9 cellular contexts compared by ENCODE assay signal in the genomic region with DNA sequence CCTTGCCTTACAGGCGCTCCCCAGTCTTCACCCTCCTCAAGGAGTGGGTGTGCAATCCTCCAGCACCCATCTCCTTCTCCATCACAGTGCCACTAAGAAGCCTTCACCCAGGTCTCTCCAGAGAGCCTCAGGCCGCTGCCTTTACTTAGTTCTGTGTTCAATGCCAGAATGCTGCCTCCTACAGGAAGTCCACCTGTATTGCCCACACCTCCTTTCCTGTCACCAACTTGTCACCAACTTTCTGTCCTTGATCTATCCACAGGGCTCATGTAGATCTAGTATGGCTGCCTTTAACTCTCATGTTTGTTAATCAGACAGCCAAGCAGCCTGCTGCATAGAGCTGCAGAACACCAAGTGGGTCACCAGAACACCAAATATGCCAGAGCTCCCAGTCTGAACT. TPM values are rescaled to one million over a fixed set of nuclear protein-coding genes. Genes with fewer than 3 reads are reported as not detected.
DNase-seq lines count a peak whose midpoint lies in the region; ATAC-seq and TF ChIP-seq lines count a peak whose summit lies in the region.
"Had no signal": no experiment of that assay in that cellular context is flagged by ENCODE, and none has a peak within 500 bp of the region (broad histone marks: within the 10 kb centered on the region; RNA-seq: fewer than 3 reads in every experiment).

No MANE protein-coding gene starts in this region.

- H3K4me3 ChIP-seq in fibroblast of villous mesenchyme (ENCODE audit: low read depth, low read length) (no peak overlapping the region), upper lobe of right lung (no peak overlapping the region), testis (no peak overlapping the region), coronary artery (no peak overlapping the region)

- ATAC-seq in upper lobe of right lung = no peak
- no peak for ATAC-seq in GM18867 (IDR thresholded peaks at IDR 0.05; ENCODE audit: unreplicated experiment)

- no peak for TF ChIP-seq POLR2A in testis (IDR thresholded peaks at IDR 0.05)

- H3K36me3 ChIP-seq in upper lobe of right lung = no peaks in the 10 kb centered on the region
- H3K36me3 ChIP-seq in testis (ENCODE audit: low read depth, missing control alignments) = no peaks in the 10 kb centered on the region

- intact Hi-C loops in upper lobe of right lung (cut with DNase I) (no loop called here), testis (cut with DNase I; ENCODE audit: low total_unique reads) (no loop called here)

- peak; percentile 37 for TF ChIP-seq CTCF in fibroblast of villous mesenchyme (IDR thresholded peaks at IDR 0.05; ENCODE audit: insufficient read depth, low read depth, low read length)
- TF ChIP-seq CTCF in upper lobe of right lung (IDR thresholded peaks at IDR 0.05) = peak; percentile 22
- no peak for TF ChIP-seq CTCF in testis (IDR thresholded peaks at IDR 0.05)
- TF ChIP-seq CTCF in coronary artery (IDR thresholded peaks at IDR 0.05) = no peak

- H3K4me1 ChIP-seq in upper lobe of right lung = peaks cover 16% of the 10 kb centered on the region
- H3K4me1 ChIP-seq in testis = no peaks in the 10 kb centered on the region

- WGBS in testis, 2 donors = 80 to 89% methylated on average over 2 of the region's 2 CpGs

- H3K27ac ChIP-seq in upper lobe of right lung (peak overlapping the region; percentile 60), testis (no peak overlapping the region), coronary artery (peak overlapping the region in 1 of 2 donors; percentile 60)

- H3K27me3 ChIP-seq in upper lobe of right lung (no peaks in the 10 kb centered on the region), testis (no peaks in the 10 kb centered on the region)

- peak; percentile 35 to 54 for DNase-seq in stimulated activated CD4-positive, alpha-beta T cell treated with anti-CD3 and anti-CD28 coated beads, Interleukin-2, amount 100 ng/mL, for 24 hours
- DNase-seq in stimulated activated CD4-positive, alpha-beta T cell treated with anti-CD3 and anti-CD28 coated beads, Interleukin-2, amount 100 ng/mL, for 48 hours = no peak
- peak; percentile 62 for DNase-seq in SKM-1 treated with dmso at 0.1 percent for 144 hours (lab: John Stamatoyannopoulos, UW; ENCODE audit: unreplicated experiment)
- DNase-seq in fibroblast of villous mesenchyme (ENCODE audit: low read depth) = no peak
- DNase-seq in upper lobe of right lung = no peak
- DNase-seq in testis = no peak
- no peak for DNase-seq in coronary artery (ENCODE audit: low spot score)

- H3K9me3 ChIP-seq in upper lobe of right lung (no peaks in the 10 kb centered on the region), testis (no peaks in the 10 kb centered on the region)

RNA-seq across cellular contexts. Expression of gene LST1, which starts 0.5 kb away (rescaled TPM):
- total RNA-seq in fibroblast of villous mesenchyme (not detected in 2 replicates), upper lobe of right lung (68.1 TPM), testis (1 to 10 TPM in 1 of 2 donors, under 1 TPM in 1; 0.71 to 1.2 TPM)
- polyA plus RNA-seq in testis (ENCODE audit: insufficient read depth, low read depth, low replicate concordance) = 13.0 TPM
- total RNA-seq: renal cortical epithelial cell had no signal

RNA-seq across cellular contexts. Expression of gene LTB, which starts 3.3 kb away (rescaled TPM):
- total RNA-seq in fibroblast of villous mesenchyme (0.32 TPM in 1 of 2 replicates, not detected in the other), upper lobe of right lung (6.2 TPM), testis (1 to 10 TPM in 1 of 2 donors, not detected in 1; 2.0 TPM)
- polyA plus RNA-seq in testis (ENCODE audit: insufficient read depth, low read depth, low replicate concordance) = 7.2 TPM

RNA-seq across cellular contexts. Expression of gene NCR3, which starts 7.3 kb away (rescaled TPM):
- total RNA-seq in fibroblast of villous mesenchyme (not detected in 2 replicates), upper lobe of right lung (1.8 TPM), testis (1 to 10 TPM in 1 of 2 donors, not detected in 1; 2.6 TPM)
- polyA plus RNA-seq in testis (ENCODE audit: insufficient read depth, low read depth, low replicate concordance) = 1.7 TPM
- total RNA-seq: renal cortical epithelial cell had no signal

RNA-seq across cellular contexts. Expression of gene TNF, which starts 10.2 kb away (rescaled TPM):
- total RNA-seq in fibroblast of villous mesenchyme (under 0.01 TPM in 2 replicates), upper lobe of right lung (2.4 TPM), testis (under 1 TPM; 0.24 to 0.31 TPM)
- 1.1 TPM for polyA plus RNA-seq in testis (ENCODE audit: insufficient read depth, low read depth, low replicate concordance)

RNA-seq across cellular contexts. Expression of gene LTA, which starts 13.4 kb away (rescaled TPM):
- total RNA-seq in fibroblast of villous mesenchyme (not detected in 2 replicates), upper lobe of right lung (0.46 TPM), testis (1 to 10 TPM; 1.3 to 2.6 TPM)
- polyA plus RNA-seq in testis (ENCODE audit: insufficient read depth, low read depth, low replicate concordance) = 2.0 TPM
- total RNA-seq: renal cortical epithelial cell had no signal

Comparison
In these comparisons a context has a peak if more than half of its experiments do, and no peak if none do; other contexts are left out.
1. DNase-seq: peak in stimulated activated CD4-positive, alpha-beta T cell treated with anti-CD3 and anti-CD28 coated beads, Interleukin-2, amount 100 ng/mL, for 24 hours (2 of 2) and SKM-1 treated with dmso at 0.1 percent for 144 hours (single experiment); none in stimulated activated CD4-positive, alpha-beta T cell treated with anti-CD3 and anti-CD28 coated beads, Interleukin-2, amount 100 ng/mL, for 48 hours (0 of 2), fibroblast of villous mesenchyme (single experiment), upper lobe of right lung (single experiment), testis (single experiment) and coronary artery (single experiment).
2. CTCF ChIP-seq: peak in fibroblast of villous mesenchyme (single experiment) and upper lobe of right lung (single experiment); none in testis (0 of 3) and coronary artery (single experiment).
3. RNA of gene LST1, which starts 0.5 kb away (total RNA-seq): 68.1 TPM in upper lobe of right lung (single experiment); 0.71 to 1.2 TPM in testis and not detected in fibroblast of villous mesenchyme; every median in the first group is over 10 times any median in the second.